ENCODE assay signal across 1 cellular context in the genomic region with DNA sequence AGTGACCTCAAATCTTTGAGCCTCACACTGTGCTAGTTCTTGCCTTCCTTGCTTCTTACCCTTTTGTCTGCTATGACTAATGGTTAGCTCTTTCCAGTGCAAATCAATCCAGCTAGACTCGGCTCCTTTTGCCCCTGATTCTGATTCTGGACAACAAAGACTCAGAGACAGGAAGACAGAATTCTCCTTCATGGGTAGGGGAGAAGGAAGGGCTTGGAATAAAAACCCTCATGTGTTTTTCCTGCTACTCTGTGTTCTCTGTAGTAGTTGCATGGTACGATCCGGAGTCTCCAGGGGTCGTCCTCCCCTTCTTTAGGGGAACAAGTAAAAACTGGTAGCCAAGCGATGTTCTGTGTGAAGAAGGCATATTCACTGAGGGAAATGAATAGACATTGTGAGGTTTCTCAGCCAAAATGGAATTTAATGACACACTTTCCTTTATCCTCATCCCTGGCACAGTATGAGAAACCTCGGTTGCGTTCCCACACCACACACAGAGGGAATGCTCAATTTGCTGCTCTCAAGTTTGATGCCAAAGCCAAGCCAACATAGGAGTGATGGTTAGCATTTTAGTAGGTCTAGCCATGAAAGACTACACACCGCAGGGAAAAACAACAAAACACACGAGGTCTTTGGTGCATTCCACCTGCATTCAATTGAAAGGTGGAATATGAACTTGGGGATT.
TF ChIP-seq lines count a peak whose summit lies in the region.

No MANE protein-coding gene starts in this region.

TF ChIP-seq in SK-N-SH treated with all-trans-retinoic acid at 6 μM for 48 hours, 23 proteins besides CTCF, POLR2A, EP300 and RAD21 (continued from another document):
- TF ChIP-seq, protein P1, sequence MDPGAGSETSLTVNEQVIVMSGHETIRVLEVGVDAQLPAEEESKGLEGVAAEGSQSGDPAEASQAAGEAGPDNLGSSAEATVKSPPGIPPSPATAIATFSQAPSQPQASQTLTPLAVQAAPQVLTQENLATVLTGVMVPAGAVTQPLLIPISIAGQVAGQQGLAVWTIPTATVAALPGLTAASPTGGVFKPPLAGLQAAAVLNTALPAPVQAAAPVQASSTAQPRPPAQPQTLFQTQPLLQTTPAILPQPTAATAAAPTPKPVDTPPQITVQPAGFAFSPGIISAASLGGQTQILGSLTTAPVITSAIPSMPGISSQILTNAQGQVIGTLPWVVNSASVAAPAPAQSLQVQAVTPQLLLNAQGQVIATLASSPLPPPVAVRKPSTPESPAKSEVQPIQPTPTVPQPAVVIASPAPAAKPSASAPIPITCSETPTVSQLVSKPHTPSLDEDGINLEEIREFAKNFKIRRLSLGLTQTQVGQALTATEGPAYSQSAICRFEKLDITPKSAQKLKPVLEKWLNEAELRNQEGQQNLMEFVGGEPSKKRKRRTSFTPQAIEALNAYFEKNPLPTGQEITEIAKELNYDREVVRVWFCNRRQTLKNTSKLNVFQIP (CRISPR knock-in tag; IDR thresholded peaks at IDR 0.05; ENCODE audit: borderline replicate concordance, low read depth), result no peak
